Comparison of ENCODE assay signal across 25 cellular contexts in the genomic region with DNA sequence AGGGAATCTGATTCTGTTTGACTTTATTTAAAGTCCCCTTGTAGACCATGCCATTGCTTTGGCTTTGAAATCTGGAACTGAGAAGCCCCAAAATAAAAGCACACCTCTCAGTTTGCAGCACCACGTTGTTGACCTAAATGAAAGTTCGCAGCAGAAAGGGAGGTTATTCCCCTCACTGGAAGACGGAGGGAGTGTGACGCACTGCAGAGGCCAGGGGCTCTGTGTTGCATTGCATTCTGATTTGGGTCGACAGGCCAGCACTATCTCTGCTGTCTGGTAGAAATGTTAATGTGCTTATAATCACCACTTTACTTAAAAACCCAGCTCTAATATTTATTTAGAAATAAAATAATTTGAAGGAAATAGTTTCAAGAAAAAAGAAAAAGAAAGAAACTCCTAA.
"Had no signal": no experiment of that assay in that cellular context is flagged by ENCODE, and none has a peak within 500 bp of the region (broad histone marks: within the 10 kb centered on the region; RNA-seq: fewer than 3 reads in every experiment).

No MANE protein-coding gene starts in this region.

- DNase-seq: activated CD4-positive, alpha-beta T cell treated with anti-CD3 and anti-CD28 coated beads for 36 hours; activated CD4-positive, CD25-positive, alpha-beta regulatory T cell; activated CD8-positive, alpha-beta memory T cell treated with anti-CD3 and anti-CD28 coated beads, Interleukin-2, amount 10 ng/mL, durations not matched to agents 7 days and 5 days; activated CD8-positive, alpha-beta T cell treated with anti-CD3 and anti-CD28 coated beads, Interleukin-2, amount 10 ng/mL, durations not matched to agents 7 days and 5 days; activated naive CD4-positive, alpha-beta T cell; activated T-cell treated with anti-CD3 and anti-CD28 coated beads, Interleukin-2, amount 50 U/mL, for 48 hours; anterior cingulate cortex; dermis blood vessel endothelial cell; effector CD4-positive, alpha-beta T cell; glutamatergic neuron; left cardiac atrium; mammary epithelial cell; midbrain; naive thymus-derived CD4-positive, alpha-beta T cell; posterior cingulate gyrus; spleen; stimulated activated naive CD4-positive, alpha-beta T cell; tibial artery; upper lobe of right lung had no signal

- H3K27ac ChIP-seq: spleen, suprapubic skin, tibial artery, upper lobe of right lung had no signal

- ATAC-seq: activated CD4-positive, alpha-beta T cell treated with anti-CD3 and anti-CD28 coated beads for 36 hours; activated CD8-positive, alpha-beta memory T cell treated with anti-CD3 and anti-CD28 coated beads, Interleukin-2, amount 10 ng/mL, durations not matched to agents 7 days and 5 days; activated CD8-positive, alpha-beta T cell treated with anti-CD3 and anti-CD28 coated beads, Interleukin-2, amount 10 ng/mL, durations not matched to agents 7 days and 5 days; activated naive CD4-positive, alpha-beta T cell treated with anti-CD3 and anti-CD28 coated beads, Interleukin-2, amount 50 U/mL, for 72 hours; left cardiac atrium; naive thymus-derived CD4-positive, alpha-beta T cell; upper lobe of right lung had no signal

- H3K4me3 ChIP-seq: spleen, suprapubic skin, tibial artery, upper lobe of right lung had no signal

- H3K27me3 ChIP-seq: spleen, suprapubic skin, tibial artery, upper lobe of right lung had no signal

- H3K4me1 ChIP-seq: spleen, suprapubic skin, upper lobe of right lung had no signal

- FAIRE-seq: bronchial epithelial cell, colon, endometrium, keratinocyte had no signal

- H3K9me3 ChIP-seq: suprapubic skin, tibial artery, upper lobe of right lung had no signal

- H3K36me3 ChIP-seq: spleen, suprapubic skin, tibial artery, upper lobe of right lung had no signal
